In genomic region chr4:185209852-185210101, GRCh38 we compare ENCODE assay signal across 1 cellular context.
A peak's percentile ranks its signal among the peaks of the same experiment; 100 is the strongest.
TF ChIP-seq lines count a peak whose summit lies in the region.

No MANE protein-coding gene starts in this region.

TF ChIP-seq in H1, 55 proteins besides CTCF, POLR2A, EP300 and RAD21:
- 0 out of 2 replicates have a peak, but pooled peaks have one; percentile 9 for TF ChIP-seq TAF1 (IDR thresholded peaks at IDR 0.05; ENCODE audit: low read depth, low read length)
